ENCODE assay signal across 1 cellular context in the genomic region with DNA sequence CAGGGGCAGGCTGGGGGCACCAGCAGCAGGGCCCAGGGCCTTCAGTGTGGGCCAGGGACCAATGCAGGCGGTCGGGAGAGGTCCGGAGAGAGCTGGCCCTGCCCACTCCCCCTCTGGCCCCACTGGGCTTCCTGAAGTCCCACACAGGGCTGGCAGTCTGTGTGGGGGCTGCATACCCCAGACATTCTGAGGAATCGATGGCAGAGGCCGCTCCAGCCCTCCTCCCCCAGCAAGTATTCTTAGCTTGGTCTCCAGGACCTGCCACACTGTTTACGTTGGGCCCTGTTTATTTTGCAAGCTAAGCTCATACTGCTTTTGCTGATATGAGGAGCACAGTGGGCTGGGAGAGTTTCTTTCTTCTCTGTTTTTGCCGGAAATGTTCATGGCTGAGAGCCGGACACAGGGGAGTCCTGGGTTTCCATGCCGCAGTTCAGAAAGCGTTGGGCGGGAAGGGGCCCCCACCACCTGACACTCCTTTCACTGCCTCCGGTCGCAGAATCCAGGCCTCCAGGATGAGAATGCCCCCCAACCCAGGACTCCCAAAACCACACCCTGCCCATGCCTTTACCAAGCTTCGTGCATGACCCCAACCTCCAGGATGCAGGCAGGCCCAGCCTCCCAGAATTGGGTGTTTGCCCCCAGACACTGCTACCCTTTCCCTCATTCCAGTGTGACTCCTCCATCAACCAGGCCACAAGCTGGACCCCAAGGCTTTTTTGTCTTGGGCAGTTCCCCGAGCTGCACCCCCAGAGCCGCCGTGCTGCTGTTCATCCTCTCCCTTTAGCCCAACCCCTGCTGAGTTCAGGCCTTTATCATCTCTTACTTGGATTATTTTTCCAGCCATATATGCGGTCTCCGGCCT.
TF ChIP-seq lines count a peak whose summit lies in the region.

No MANE protein-coding gene starts in this region.

TF ChIP-seq in K562, 482 proteins besides CTCF, POLR2A, EP300 and RAD21 (continued from another document and continues in another):
- TF ChIP-seq, protein P1, sequence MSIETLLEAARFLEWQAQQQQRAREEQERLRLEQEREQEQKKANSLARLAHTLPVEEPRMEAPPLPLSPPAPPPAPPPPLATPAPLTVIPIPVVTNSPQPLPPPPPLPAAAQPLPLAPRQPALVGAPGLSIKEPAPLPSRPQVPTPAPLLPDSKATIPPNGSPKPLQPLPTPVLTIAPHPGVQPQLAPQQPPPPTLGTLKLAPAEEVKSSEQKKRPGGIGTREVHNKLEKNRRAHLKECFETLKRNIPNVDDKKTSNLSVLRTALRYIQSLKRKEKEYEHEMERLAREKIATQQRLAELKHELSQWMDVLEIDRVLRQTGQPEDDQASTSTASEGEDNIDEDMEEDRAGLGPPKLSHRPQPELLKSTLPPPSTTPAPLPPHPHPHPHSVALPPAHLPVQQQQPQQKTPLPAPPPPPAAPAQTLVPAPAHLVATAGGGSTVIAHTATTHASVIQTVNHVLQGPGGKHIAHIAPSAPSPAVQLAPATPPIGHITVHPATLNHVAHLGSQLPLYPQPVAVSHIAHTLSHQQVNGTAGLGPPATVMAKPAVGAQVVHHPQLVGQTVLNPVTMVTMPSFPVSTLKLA (conservative IDR thresholded peaks at IDR 0.05) = 0 out of 4 replicates have a peak, but pooled peaks of 1 of the 2 experiments have one; percentile 24
- TF ChIP-seq TCF7 (IDR thresholded peaks at IDR 0.05; ENCODE audit: borderline replicate concordance) (no peak), KAT2B (IDR thresholded peaks at IDR 0.05; ENCODE audit: low read depth, low read length) (no peak), ZBTB33 (CRISPR knock-in tag; IDR thresholded peaks at IDR 0.05) (no peak), SAFB (IDR thresholded peaks at IDR 0.05; ENCODE audit: borderline replicate concordance, low read depth, low read length) (no peak), MITF (IDR thresholded peaks at IDR 0.05) (no peak), RFX7 (CRISPR knock-in tag; IDR thresholded peaks at IDR 0.05) (no peak), NR4A1 (CRISPR knock-in tag; IDR thresholded peaks at IDR 0.05) (no peak), NR4A1 (tag; IDR thresholded peaks at IDR 0.05) (peak; percentile 63), KHSRP (IDR thresholded peaks at IDR 0.05) (no peak), ZNF583 (CRISPR knock-in tag; IDR thresholded peaks at IDR 0.05) (peak; percentile 71; the same call in 1 of the 2 replicates), SAP30 (IDR thresholded peaks at IDR 0.05; ENCODE audit: borderline replicate concordance, insufficient read depth, low read depth, low read length, poor library complexity, severe bottlenecking) (no peak), KLF13 (tag; IDR thresholded peaks at IDR 0.05; ENCODE audit: borderline replicate concordance, low read depth) (0 out of 2 replicates have a peak, but pooled peaks have one; percentile 25), FOXA3 (CRISPR knock-in tag; conservative IDR thresholded peaks at IDR 0.05 in 1 of 2, IDR thresholded peaks at IDR 0.05 in 1 of 2) (peak in 1 of 2 experiments; percentile 78; a peak in 2 of 4 replicates), PRPF4 (IDR thresholded peaks at IDR 0.05; ENCODE audit: insufficient read depth, low read depth, low read length, poor library complexity, severe bottlenecking) (no peak), NR3C1 (CRISPR knock-in tag; IDR thresholded peaks at IDR 0.05) (no peak), RBM17 (IDR thresholded peaks at IDR 0.05; ENCODE audit: borderline replicate concordance, low read depth, low read length) (no peak), ARNT (IDR thresholded peaks at IDR 0.05) (no peak), POLR3G (IDR thresholded peaks at IDR 0.05; ENCODE audit: extremely low read depth, insufficient read length, insufficient replicate concordance) (no peak), TSC22D4 (tag; IDR thresholded peaks at IDR 0.05) (no peak), NFE2 (IDR thresholded peaks at IDR 0.05; ENCODE audit: low read depth) (no peak), HNRNPK (IDR thresholded peaks at IDR 0.05; ENCODE audit: low read depth, low read length, poor library complexity, severe bottlenecking) (no peak), NUFIP1 (IDR thresholded peaks at IDR 0.05; ENCODE audit: partially characterized antibody) (no peak), DIDO1 (tag; IDR thresholded peaks at IDR 0.05; ENCODE audit: low read depth) (no peak), XRCC3 (IDR thresholded peaks at IDR 0.05) (no peak), ZBTB34 (CRISPR knock-in tag; IDR thresholded peaks at IDR 0.05) (no peak), ID3 (CRISPR knock-in tag; IDR thresholded peaks at IDR 0.05) (no peak), ID3 (tag; IDR thresholded peaks at IDR 0.05) (peak; percentile 55), PHB2 (IDR thresholded peaks at IDR 0.05; ENCODE audit: low read depth) (no peak), ZFPM2 (CRISPR knock-in tag; IDR thresholded peaks at IDR 0.05) (no peak), BRD4 (IDR thresholded peaks at IDR 0.05) (peak; percentile 79; the same call in 1 of the 2 replicates), TCF15 (CRISPR knock-in tag; IDR thresholded peaks at IDR 0.05) (no peak), ZBTB7A (IDR thresholded peaks at IDR 0.05; ENCODE audit: borderline replicate concordance, control insufficient read depth, low read depth, low read length) (peak; percentile 47; the same call in 1 of the 2 replicates), BRD9 (IDR thresholded peaks at IDR 0.05; ENCODE audit: low read depth, partially characterized antibody) (peak; percentile 9)
- TF ChIP-seq, protein P2, sequence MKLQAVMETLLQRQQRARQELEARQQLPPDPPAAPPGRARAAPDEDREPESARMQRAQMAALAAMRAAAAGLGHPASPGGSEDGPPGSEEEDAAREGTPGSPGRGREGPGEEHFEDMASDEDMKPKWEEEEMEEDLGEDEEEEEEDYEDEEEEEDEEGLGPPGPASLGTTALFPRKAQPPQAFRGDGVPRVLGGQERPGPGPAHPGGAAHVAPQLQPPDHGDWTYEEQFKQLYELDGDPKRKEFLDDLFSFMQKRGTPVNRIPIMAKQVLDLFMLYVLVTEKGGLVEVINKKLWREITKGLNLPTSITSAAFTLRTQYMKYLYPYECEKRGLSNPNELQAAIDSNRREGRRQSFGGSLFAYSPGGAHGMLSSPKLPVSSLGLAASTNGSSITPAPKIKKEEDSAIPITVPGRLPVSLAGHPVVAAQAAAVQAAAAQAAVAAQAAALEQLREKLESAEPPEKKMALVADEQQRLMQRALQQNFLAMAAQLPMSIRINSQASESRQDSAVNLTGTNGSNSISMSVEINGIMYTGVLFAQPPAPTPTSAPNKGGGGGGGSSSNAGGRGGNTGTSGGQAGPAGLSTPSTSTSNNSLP (IDR thresholded peaks at IDR 0.05; ENCODE audit: borderline replicate concordance, low read depth, low read length) = no peak
- TF ChIP-seq, protein P3, sequence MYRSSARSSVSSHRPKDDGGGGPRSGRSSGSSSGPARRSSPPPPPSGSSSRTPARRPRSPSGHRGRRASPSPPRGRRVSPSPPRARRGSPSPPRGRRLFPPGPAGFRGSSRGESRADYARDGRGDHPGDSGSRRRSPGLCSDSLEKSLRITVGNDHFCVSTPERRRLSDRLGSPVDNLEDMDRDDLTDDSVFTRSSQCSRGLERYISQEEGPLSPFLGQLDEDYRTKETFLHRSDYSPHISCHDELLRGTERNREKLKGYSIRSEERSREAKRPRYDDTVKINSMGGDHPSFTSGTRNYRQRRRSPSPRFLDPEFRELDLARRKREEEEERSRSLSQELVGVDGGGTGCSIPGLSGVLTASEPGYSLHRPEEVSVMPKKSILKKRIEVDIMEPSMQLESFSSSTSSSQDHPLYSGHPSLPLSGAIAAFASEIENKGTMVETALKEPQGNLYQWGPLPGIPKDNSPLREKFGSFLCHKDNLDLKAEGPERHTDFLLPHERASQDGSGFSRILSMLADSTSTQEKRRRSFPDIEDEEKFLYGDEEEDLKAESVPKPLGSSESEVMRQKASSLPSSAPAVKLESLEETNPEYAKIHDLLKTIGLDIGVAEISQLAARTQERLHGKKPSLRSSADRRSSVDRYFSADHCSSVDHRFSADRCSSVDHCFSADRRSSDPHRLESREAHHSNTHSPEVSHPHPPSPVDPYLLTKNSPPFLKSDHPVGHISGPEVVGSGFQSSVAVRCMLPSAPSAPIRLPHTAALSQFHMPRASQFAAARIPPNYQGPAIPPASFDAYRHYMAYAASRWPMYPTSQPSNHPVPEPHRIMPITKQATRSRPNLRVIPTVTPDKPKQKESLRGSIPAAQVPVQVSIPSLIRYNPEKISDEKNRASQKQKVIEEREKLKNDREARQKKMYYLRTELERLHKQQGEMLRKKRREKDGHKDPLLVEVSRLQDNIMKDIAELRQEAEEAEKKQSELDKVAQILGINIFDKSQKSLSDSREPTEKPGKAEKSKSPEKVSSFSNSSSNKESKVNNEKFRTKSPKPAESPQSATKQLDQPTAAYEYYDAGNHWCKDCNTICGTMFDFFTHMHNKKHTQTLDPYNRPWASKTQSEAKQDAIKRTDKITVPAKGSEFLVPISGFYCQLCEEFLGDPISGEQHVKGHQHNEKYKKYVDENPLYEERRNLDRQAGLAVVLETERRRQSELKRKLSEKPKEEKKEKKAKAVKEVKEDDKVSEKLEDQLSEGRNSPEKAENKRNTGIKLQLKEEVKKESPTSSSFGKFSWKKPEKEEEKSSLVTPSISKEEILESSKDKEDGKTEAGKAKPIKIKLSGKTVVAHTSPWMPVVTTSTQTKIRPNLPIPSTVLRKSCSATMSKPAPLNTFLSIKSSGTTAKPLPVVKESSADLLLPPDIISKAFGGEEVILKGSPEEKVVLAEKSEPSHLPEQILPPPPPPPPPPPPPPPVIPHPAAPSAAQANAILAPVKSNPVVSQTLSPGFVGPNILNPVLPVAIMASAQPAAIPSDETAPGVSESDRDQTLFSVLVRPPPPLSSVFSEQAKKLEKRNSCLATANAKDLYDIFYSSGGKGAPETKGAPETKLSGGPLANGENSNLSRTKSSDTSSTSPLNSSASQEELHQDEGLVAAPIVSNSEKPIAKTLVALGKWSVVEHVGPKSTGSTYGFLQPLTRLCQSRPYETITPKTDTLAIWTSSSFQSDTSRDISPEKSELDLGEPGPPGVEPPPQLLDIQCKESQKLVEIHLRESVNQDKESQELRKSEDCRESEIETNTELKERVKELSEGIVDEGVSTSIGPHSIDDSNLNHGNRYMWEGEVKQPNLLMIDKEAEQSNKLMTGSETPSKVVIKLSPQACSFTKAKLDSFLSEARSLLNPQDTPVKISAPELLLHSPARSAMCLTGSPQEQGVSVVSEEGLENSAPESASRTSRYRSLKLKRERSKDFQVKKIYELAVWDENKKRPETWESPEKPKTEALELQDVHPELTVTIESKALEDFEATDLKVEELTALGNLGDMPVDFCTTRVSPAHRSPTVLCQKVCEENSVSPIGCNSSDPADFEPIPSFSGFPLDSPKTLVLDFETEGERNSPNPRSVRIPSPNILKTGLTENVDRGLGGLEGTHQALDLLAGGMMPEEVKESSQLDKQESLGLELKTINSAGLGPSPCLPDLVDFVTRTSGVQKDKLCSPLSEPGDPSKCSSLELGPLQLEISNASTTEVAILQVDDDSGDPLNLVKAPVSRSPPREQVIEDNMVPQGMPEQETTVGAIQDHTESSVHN (IDR thresholded peaks at IDR 0.05; ENCODE audit: borderline replicate concordance in 1 of 2, low read depth in 1 of 2) = no peak
- TF ChIP-seq, protein P4, sequence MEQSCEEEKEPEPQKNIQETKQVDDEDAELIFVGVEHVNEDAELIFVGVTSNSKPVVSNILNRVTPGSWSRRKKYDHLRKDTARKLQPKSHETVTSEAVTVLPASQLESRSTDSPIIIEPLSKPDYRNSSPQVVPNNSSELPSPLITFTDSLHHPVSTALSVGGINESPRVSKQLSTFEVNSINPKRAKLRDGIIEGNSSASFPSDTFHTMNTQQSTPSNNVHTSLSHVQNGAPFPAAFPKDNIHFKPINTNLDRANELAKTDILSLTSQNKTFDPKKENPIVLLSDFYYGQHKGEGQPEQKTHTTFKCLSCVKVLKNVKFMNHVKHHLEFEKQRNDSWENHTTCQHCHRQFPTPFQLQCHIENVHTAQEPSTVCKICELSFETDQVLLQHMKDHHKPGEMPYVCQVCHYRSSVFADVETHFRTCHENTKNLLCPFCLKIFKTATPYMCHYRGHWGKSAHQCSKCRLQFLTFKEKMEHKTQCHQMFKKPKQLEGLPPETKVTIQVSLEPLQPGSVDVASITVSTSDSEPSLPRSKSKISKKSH (CRISPR knock-in tag; IDR thresholded peaks at IDR 0.05) = 0 out of 2 replicates have a peak, but pooled peaks have one; percentile 13
